ENCODE assay signal across 9 cellular contexts in the genomic region with DNA sequence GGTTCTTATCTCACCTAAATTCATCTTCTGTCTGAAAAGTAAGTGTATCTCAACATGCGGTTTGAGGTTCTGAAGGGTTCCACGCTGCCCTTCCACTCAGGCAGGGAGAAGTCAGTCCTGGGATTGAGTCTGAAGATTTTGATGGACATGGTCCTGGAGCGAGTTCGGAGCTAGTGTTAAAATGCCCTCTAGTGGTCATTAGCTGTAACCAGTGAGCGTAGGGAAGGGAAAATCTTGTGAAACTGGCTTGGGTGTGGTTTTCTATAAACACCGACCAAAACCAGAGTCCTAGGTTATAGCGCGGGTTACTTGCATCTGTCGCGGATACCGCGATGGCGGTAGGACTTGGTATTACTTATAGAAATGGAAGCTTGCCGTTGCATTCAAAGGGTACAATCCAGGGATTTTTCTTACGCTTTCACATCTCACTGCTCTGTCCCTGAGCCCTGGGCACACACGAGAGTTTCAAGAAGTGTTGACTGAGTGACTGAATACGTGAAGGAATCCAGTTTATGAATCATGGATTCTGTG.
DNase-seq lines count a peak whose midpoint lies in the region; ATAC-seq, FAIRE-seq and TF ChIP-seq lines count a peak whose summit lies in the region.
"Had no signal": no experiment of that assay in that cellular context is flagged by ENCODE, and none has a peak within 500 bp of the region (broad histone marks: within the 10 kb centered on the region; RNA-seq: fewer than 3 reads in every experiment).

No MANE protein-coding gene starts in this region.

- H3K27ac Mint-ChIP-seq in type B pancreatic cell, result no peak overlapping the region
- H3K27ac Mint-ChIP-seq: activated T-cell treated with anti-CD3 and anti-CD28 coated beads, Interleukin-2, amount 50 U/mL, for 72 hours had no signal

- peak overlapping the region; percentile 8 for H3K4me3 ChIP-seq in bronchial epithelial cell (ENCODE audit: low read depth, low read length)

- H3K27me3 ChIP-seq in bronchial epithelial cell (ENCODE audit: control insufficient read depth, insufficient read depth, low read length), result no peaks in the 10 kb centered on the region

- TF ChIP-seq CTCF in bronchial epithelial cell (IDR thresholded peaks at IDR 0.05; ENCODE audit: insufficient read depth, low read length, severe bottlenecking) (peak; percentile 92), type B pancreatic cell (conservative IDR thresholded peaks at IDR 0.05) (peak; percentile 88)

- peak; percentile 90 for ATAC-seq in GM21360 (IDR thresholded peaks at IDR 0.05; ENCODE audit: unreplicated experiment)
- ATAC-seq in HG03469 (IDR thresholded peaks at IDR 0.05; ENCODE audit: unreplicated experiment), result peak; percentile 90
- ATAC-seq: activated T-cell treated with anti-CD3 and anti-CD28 coated beads, Interleukin-2, amount 50 U/mL, for 72 hours had no signal

- H3K4me3 Mint-ChIP-seq in type B pancreatic cell, result peak overlapping the region; percentile 30
- H3K4me3 Mint-ChIP-seq: activated T-cell treated with anti-CD3 and anti-CD28 coated beads, Interleukin-2, amount 50 U/mL, for 72 hours had no signal

- peaks cover 18% of the 10 kb centered on the region for H3K27me3 Mint-ChIP-seq in type B pancreatic cell

- H3K4me1 Mint-ChIP-seq in type B pancreatic cell (ENCODE audit: unreplicated experiment), result peaks cover 7% of the 10 kb centered on the region

- no peak for FAIRE-seq in bronchial epithelial cell (lab: Jason Lieb, UNC)

- H3K9me3 Mint-ChIP-seq in type B pancreatic cell, result peaks cover 4% of the 10 kb centered on the region
- H3K9me3 Mint-ChIP-seq: activated T-cell treated with anti-CD3 and anti-CD28 coated beads, Interleukin-2, amount 50 U/mL, for 72 hours had no signal

- no peaks in the 10 kb centered on the region for H3K36me3 Mint-ChIP-seq in type B pancreatic cell

- DNase-seq in EL (peak; percentile 34), NCI-H526 treated with DMSO at 0.1 percent for 48 hours (lab: John Stamatoyannopoulos, UW) (peak; percentile 63), bronchial epithelial cell (ENCODE audit: low read depth) (peak; percentile 74), kidney glomerular epithelial cell (lab: John Stamatoyannopoulos, UW) (peak; percentile 35), type B pancreatic cell (ENCODE audit: extremely low spot score, unreplicated experiment) (no peak)
- no peak for DNase-seq in activated effector memory CD4-positive, alpha-beta T cell treated with anti-CD3 and anti-CD28 coated beads, Interleukin-2, amount 50 U/mL, for 16 hours

- H3K36me3 ChIP-seq in bronchial epithelial cell (ENCODE audit: control insufficient read depth, insufficient read depth, low read length), result no peaks in the 10 kb centered on the region

Comparison
In these comparisons a context has a peak if more than half of its experiments do, and no peak if none do; other contexts are left out.
1. DNase-seq: peak in EL (single experiment), NCI-H526 treated with DMSO at 0.1 percent for 48 hours (single experiment), bronchial epithelial cell (single experiment) and kidney glomerular epithelial cell (single experiment); none in type B pancreatic cell (single experiment) and activated effector memory CD4-positive, alpha-beta T cell treated with anti-CD3 and anti-CD28 coated beads, Interleukin-2, amount 50 U/mL, for 16 hours (single experiment).